8 cellular contexts compared by ENCODE assay signal in the genomic region with DNA sequence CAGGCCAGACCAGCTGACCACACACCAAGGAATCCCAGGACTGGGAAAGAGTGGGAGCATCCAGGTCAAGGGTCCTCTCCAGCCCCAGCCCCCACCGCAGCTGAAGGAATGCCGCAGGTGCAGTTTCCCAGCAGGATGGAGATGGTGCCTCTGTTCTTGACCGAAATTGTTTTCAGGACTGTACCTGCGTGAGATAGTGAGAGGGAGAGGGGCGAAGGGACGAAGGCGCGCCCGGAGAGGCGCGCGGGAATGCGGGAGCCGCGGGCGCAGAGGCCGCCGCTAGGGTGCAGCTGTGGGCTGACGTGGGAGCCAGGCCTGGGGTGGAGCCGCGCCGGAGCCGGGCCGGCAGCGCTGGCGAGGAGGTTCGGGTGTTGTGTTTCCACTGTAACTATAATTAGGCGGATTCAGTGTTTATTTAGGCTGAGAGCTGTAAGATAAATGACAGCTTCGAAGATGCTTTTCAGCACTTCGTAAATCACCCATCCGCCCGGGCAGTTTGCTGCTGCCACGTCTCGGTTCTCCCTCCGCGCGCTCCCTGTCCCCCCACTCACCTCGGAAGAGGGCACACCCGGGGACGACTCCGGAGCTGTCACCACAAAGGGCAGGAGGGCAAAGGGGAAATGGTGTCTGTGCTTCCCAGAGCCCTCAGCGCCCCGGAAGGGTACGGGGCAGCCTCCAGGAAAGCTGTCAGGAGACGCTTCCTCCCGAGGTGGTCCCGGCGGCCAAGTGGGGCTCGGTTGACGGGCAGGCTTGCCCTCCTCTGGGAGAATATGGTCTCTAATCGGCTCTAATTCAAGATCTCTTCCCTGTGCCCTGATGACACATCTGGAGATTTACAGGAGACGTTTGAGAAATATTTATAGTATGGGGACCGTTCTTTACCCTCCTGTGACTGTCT. TPM values are rescaled to one million over a fixed set of nuclear protein-coding genes. Genes with fewer than 3 reads are reported as not detected.
DNase-seq lines count a peak whose midpoint lies in the region; ATAC-seq and TF ChIP-seq lines count a peak whose summit lies in the region.

No MANE protein-coding gene starts in this region.

- in situ Hi-C loops in HAP-1 (cut with MboI; ENCODE audit: low sequenced_read_pairs) = no loop called here

- H3K4me1 ChIP-seq in BLaER1 treated with 17β-estradiol and CSF1 and Interleukin-3, amounts not matched to agents 10 nM and 100 nM = peaks cover 11 to 53% (median 15%) of the 10 kb centered on the region in 10 experiments
- peaks cover 5% of the 10 kb centered on the region; the same call in 1 of the 2 replicates for H3K4me1 ChIP-seq in HAP-1

- peak overlapping the region in 10 of 11 experiments; percentile 12 to 70 (median 42); a peak in 13 of 22 replicates for H3K9ac ChIP-seq in BLaER1 treated with 17β-estradiol and CSF1 and Interleukin-3, amounts not matched to agents 10 nM and 100 nM

- H3K27me3 Mint-ChIP-seq in endothelial cell (ENCODE audit: unreplicated experiment) = no peaks in the 10 kb centered on the region

- peak overlapping the region in 3 of 11 experiments; percentile 18 to 77 (median 75); a peak in 5 of 22 replicates for H3K27ac ChIP-seq in BLaER1 treated with 17β-estradiol and CSF1 and Interleukin-3, amounts not matched to agents 10 nM and 100 nM

- peak overlapping the region; percentile 40 to 61 (median 50); a peak in 19 of 20 replicates for H3K4me3 ChIP-seq in BLaER1 treated with 17β-estradiol and CSF1 and Interleukin-3, amounts not matched to agents 10 nM and 100 nM
- no peak overlapping the region for H3K4me3 ChIP-seq in HAP-1

- peak; percentile 62 for TF ChIP-seq CTCF in endothelial cell (IDR thresholded peaks at IDR 0.05; ENCODE audit: unreplicated experiment)

- no peak for ATAC-seq in HG03521 (IDR thresholded peaks at IDR 0.05; ENCODE audit: unreplicated experiment)

- peaks cover 36% of the 10 kb centered on the region for H3K4me1 Mint-ChIP-seq in endothelial cell (ENCODE audit: unreplicated experiment)

- no peaks in the 10 kb centered on the region; a peak in 1 of 22 replicates for H4K20me1 ChIP-seq in BLaER1 treated with 17β-estradiol and CSF1 and Interleukin-3, amounts not matched to agents 10 nM and 100 nM

- DNase-seq in HAP-1 (ENCODE audit: low spot score in 2 of 2) = peak; percentile 25 to 76
- peak; percentile 38 for DNase-seq in NCI-H460 (ENCODE audit: extremely low read depth, low read depth)
- DNase-seq in activated CD8-positive, alpha-beta memory T cell treated with anti-CD3 and anti-CD28 coated beads for 24 hours = peak; percentile 85
- peak; percentile 63 for DNase-seq in endothelial cell (ENCODE audit: low spot score)
- peak; percentile 64 for DNase-seq in mucosa of gallbladder (ENCODE audit: low spot score)
- DNase-seq in stimulated activated CD8-positive, alpha-beta memory T cell treated with anti-CD3 and anti-CD28 coated beads, Interleukin-7, amount 100 ng/mL, for 1 hour (ENCODE audit: low read depth in 2 of 2) = peak; percentile 36 to 40

- peak overlapping the region; percentile 84 to 98 (median 94) for H3K4me2 ChIP-seq in BLaER1 treated with 17β-estradiol and CSF1 and Interleukin-3, amounts not matched to agents 10 nM and 100 nM

- H3K4me3 Mint-ChIP-seq in endothelial cell (ENCODE audit: unreplicated experiment) = no peak overlapping the region

- no peaks in the 10 kb centered on the region for H3K9me3 ChIP-seq in BLaER1 treated with 17β-estradiol and CSF1 and Interleukin-3, amounts not matched to agents 10 nM and 100 nM (replicated peaks in 1 of 11)
- no peaks in the 10 kb centered on the region for H3K9me3 ChIP-seq in HAP-1

- H3K36me3 ChIP-seq in BLaER1 treated with 17β-estradiol and CSF1 and Interleukin-3, amounts not matched to agents 10 nM and 100 nM = no peaks in the 10 kb centered on the region
- no peaks in the 10 kb centered on the region for H3K36me3 ChIP-seq in HAP-1 (replicated peaks)

- no peaks in the 10 kb centered on the region for H3K9me3 Mint-ChIP-seq in endothelial cell (ENCODE audit: unreplicated experiment)

- H3K36me3 Mint-ChIP-seq in endothelial cell (ENCODE audit: low read depth, unreplicated experiment) = no peaks in the 10 kb centered on the region

- peaks cover 13 to 62% (median 47%) of the 10 kb centered on the region in 11 experiments for H3K27me3 ChIP-seq in BLaER1 treated with 17β-estradiol and CSF1 and Interleukin-3, amounts not matched to agents 10 nM and 100 nM
- H3K27me3 ChIP-seq in HAP-1 (ENCODE audit: low read depth) = no peaks in the 10 kb centered on the region; the same call in 1 of the 2 replicates

- no peak overlapping the region for H3K27ac Mint-ChIP-seq in endothelial cell (ENCODE audit: unreplicated experiment)

RNA-seq across cellular contexts. Expression of a gene that starts 38.2 kb away (rescaled TPM):
- total RNA-seq in NCI-H460 (2014; rRNA removed; shearing (Covaris generic)) = not detected in 2 replicates
- polyA plus RNA-seq in NCI-H460 (2014; cell fraction: nucleus; rRNA removed) = not detected in 2 replicates
- not detected for total RNA-seq in endothelial cell (ENCODE audit: unreplicated experiment)
- total RNA-seq in mucosa of gallbladder = not detected

RNA-seq across cellular contexts. Expression of a gene that starts 52.3 kb away (rescaled TPM):
- 0.52 TPM in 1 of 2 replicates, not detected in the other for total RNA-seq in NCI-H460 (2014; rRNA removed; shearing (Covaris generic))
- polyA plus RNA-seq in NCI-H460 (2014; cell fraction: nucleus; rRNA removed) = 2.4 TPM in 1 of 2 replicates, not detected in the other
- total RNA-seq in endothelial cell (ENCODE audit: unreplicated experiment) (5.6 TPM), mucosa of gallbladder (23.4 TPM)
